Comparison of ENCODE assay signal across 8 cellular contexts in genomic region chr11:60841797-60842687, GRCh38. TPM values are rescaled to one million over a fixed set of nuclear protein-coding genes. Genes with fewer than 3 reads are reported as not detected.
A peak's percentile ranks its signal among the peaks of the same experiment; 100 is the strongest.
DNase-seq lines count a peak whose midpoint lies in the region; ATAC-seq and TF ChIP-seq lines count a peak whose summit lies in the region.

TSS of gene CCDC86 (plus strand) at chr11:60842113. CDS start at chr11:60842125, 12 bp downstream.

- H3K36me3 ChIP-seq in esophagus (ENCODE audit: control insufficient read depth in 2 of 2, insufficient read depth in 2 of 2, low read length in 1 of 2): peaks cover 0 to 3% of the 10 kb centered on the region in 2 donors
- H3K36me3 ChIP-seq in mucosa of rectum (ENCODE audit: control insufficient read depth in 2 of 2, insufficient read depth in 2 of 2, low read length in 2 of 2): no peaks in the 10 kb centered on the region

- H3K9me3 Mint-ChIP-seq in IgD-negative memory B cell: no peaks in the 10 kb centered on the region
- no peaks in the 10 kb centered on the region for H3K9me3 Mint-ChIP-seq in activated T-cell treated with anti-CD3 and anti-CD28 coated beads, Interleukin-2, amount 50 U/mL, for 4 hours

- H3K27me3 ChIP-seq in esophagus (ENCODE audit: control insufficient read depth in 1 of 2, insufficient read depth in 2 of 2, low read length in 2 of 2): no peaks in the 10 kb centered on the region
- no peaks in the 10 kb centered on the region for H3K27me3 ChIP-seq in mucosa of rectum (ENCODE audit: control insufficient read depth in 2 of 2, insufficient read depth in 2 of 2, low read length in 2 of 2)

- H3K9ac ChIP-seq in mucosa of rectum (ENCODE audit: low read depth in 1 of 2, low read length in 2 of 2): peak within 1 kb of the TSS; percentile 77 to 80

- peak; percentile 77 for DNase-seq in DMS153 (lab: John Stamatoyannopoulos, UW)
- DNase-seq in activated T-cell treated with anti-CD3 and anti-CD28 coated beads, Interleukin-2, amount 50 U/mL, for 4 hours: peak; percentile 99
- peak; percentile 97 to 99 for DNase-seq in stimulated activated CD8-positive, alpha-beta memory T cell treated with anti-CD3 and anti-CD28 coated beads, Interleukin-4, amount 100 ng/mL, for 4 hours (ENCODE audit: low read depth in 2 of 2, low spot score in 1 of 2)

- peak; percentile 69 for ATAC-seq in GM21529 (IDR thresholded peaks at IDR 0.05; ENCODE audit: unreplicated experiment)
- ATAC-seq in activated T-cell treated with anti-CD3 and anti-CD28 coated beads, Interleukin-2, amount 50 U/mL, for 4 hours: peak; percentile 91 to 94

- H3K4me1 Mint-ChIP-seq in IgD-negative memory B cell: peaks cover 26 to 35% (median 31%) of the 10 kb centered on the region in 3 donors
- H3K4me1 Mint-ChIP-seq in activated T-cell treated with anti-CD3 and anti-CD28 coated beads, Interleukin-2, amount 50 U/mL, for 4 hours (ENCODE audit: low read depth): peaks cover 38% of the 10 kb centered on the region

- H3K4me1 ChIP-seq in esophagus (ENCODE audit: control insufficient read depth in 2 of 2, insufficient read depth in 2 of 2, low read length in 1 of 2) (peaks cover 11 to 18% of the 10 kb centered on the region in 2 donors), mucosa of rectum (ENCODE audit: control insufficient read depth in 2 of 2, insufficient read depth in 2 of 2, low read length in 2 of 2) (peaks cover 28 to 29% of the 10 kb centered on the region in 2 donors)

- H3K9me3 ChIP-seq in esophagus (ENCODE audit: control insufficient read depth in 2 of 2, insufficient read depth in 1 of 2, low read depth in 1 of 2, low read length in 1 of 2) (no peaks in the 10 kb centered on the region), mucosa of rectum (ENCODE audit: control insufficient read depth in 2 of 2, low read length in 2 of 2) (no peaks in the 10 kb centered on the region)

- peaks cover 4% of the 10 kb centered on the region for H3K36me3 Mint-ChIP-seq in IgD-negative memory B cell
- H3K36me3 Mint-ChIP-seq in activated T-cell treated with anti-CD3 and anti-CD28 coated beads, Interleukin-2, amount 50 U/mL, for 4 hours (ENCODE audit: insufficient read depth): peaks cover 22% of the 10 kb centered on the region

- H3K4me3 ChIP-seq in esophagus (ENCODE audit: low read depth in 1 of 2, low read length in 2 of 2): peak within 1 kb of the TSS; percentile 88 to 94
- peak within 1 kb of the TSS; percentile 79 to 88 for H3K4me3 ChIP-seq in mucosa of rectum (ENCODE audit: low read length in 2 of 2)

- H3K27ac ChIP-seq in esophagus (ENCODE audit: low read depth in 2 of 2, low read length in 1 of 2) (peak within 1 kb of the TSS; percentile 59 to 63), mucosa of rectum (ENCODE audit: low read depth in 2 of 2, low read length in 2 of 2) (peak within 1 kb of the TSS; percentile 54 to 82)

- WGBS in esophagus, 2 donors: 0 to 1% methylated on average over 57 of the region's 57 CpGs

- H3K4me3 Mint-ChIP-seq in IgD-negative memory B cell: peak within 1 kb of the TSS; percentile 74 to 100 (median 92)
- peak within 1 kb of the TSS; percentile 94 for H3K4me3 Mint-ChIP-seq in activated T-cell treated with anti-CD3 and anti-CD28 coated beads, Interleukin-2, amount 50 U/mL, for 4 hours

- H3K27ac Mint-ChIP-seq in IgD-negative memory B cell: peak within 1 kb of the TSS; percentile 85 to 98 (median 95)

- H3K27me3 Mint-ChIP-seq in IgD-negative memory B cell: no peaks in the 10 kb centered on the region
- no peaks in the 10 kb centered on the region for H3K27me3 Mint-ChIP-seq in activated T-cell treated with anti-CD3 and anti-CD28 coated beads, Interleukin-2, amount 50 U/mL, for 4 hours (ENCODE audit: low read depth)

TF ChIP-seq in PFSK-1, 5 proteins besides CTCF, POLR2A, EP300 and RAD21:
- TF ChIP-seq SIN3A (IDR thresholded peaks at IDR 0.05; ENCODE audit: borderline replicate concordance, insufficient read depth, low read length): peak; percentile 100
- TF ChIP-seq TAF1 (IDR thresholded peaks at IDR 0.05; ENCODE audit: borderline replicate concordance, insufficient read depth, low read length): peak; percentile 75; the same call in 1 of the 2 replicates
- TF ChIP-seq POLR2AphosphoS5 (IDR thresholded peaks at IDR 0.05; ENCODE audit: low read depth, low read length): peak; percentile 52
- 0 out of 4 replicates have a peak, but pooled peaks of 1 of the 2 experiments have one; percentile 38 for TF ChIP-seq REST (IDR thresholded peaks at IDR 0.05; ENCODE audit: insufficient read depth in 1 of 2, low read depth in 2 of 2, low read length in 2 of 2)
- peak; percentile 98 for TF ChIP-seq FOXP2 (optimal IDR thresholded peaks at IDR 0.05; ENCODE audit: borderline replicate concordance, extremely low read depth, extremely low read length, insufficient read depth)

RNA-seq across cellular contexts. Expression of gene CCDC86, which starts in this region (rescaled TPM):
- 21.1 TPM for polyA plus RNA-seq in IgD-negative memory B cell
- polyA plus RNA-seq in PFSK-1 (2012; ENCODE audit: insufficient read length, low read depth): 76.4 TPM
- total RNA-seq in activated T-cell treated with anti-CD3 and anti-CD28 coated beads, Interleukin-2, amount 50 U/mL, for 4 hours: 100 to 1,000 TPM; 182 to 218 (median 190) TPM
- polyA plus RNA-seq in esophagus: 10 to 100 TPM in 1 of 2 donors, 1 to 10 TPM in 1; 9.3 to 18.6 TPM

Comparison
In these comparisons a context has a peak if more than half of its experiments do, and no peak if none do; other contexts are left out.
1. Peak in every context shown above with its lines: DNase-seq, ATAC-seq, H3K4me3 ChIP-seq and H3K27ac ChIP-seq.